ENCODE assay signal across 22 cellular contexts in genomic region chr5:160075073-160075472, GRCh38.
"Had no signal": no experiment of that assay in that cellular context is flagged by ENCODE, and none has a peak within 500 bp of the region (broad histone marks: within the 10 kb centered on the region; RNA-seq: fewer than 3 reads in every experiment).

No MANE protein-coding gene starts in this region.

- H3K9ac ChIP-seq: neural progenitor cell, parathyroid adenoma had no signal

- H3K79me2 ChIP-seq: parathyroid adenoma had no signal

- H2AFZ ChIP-seq: neural progenitor cell, parathyroid adenoma had no signal

- H3K4me2 ChIP-seq: neural progenitor cell had no signal

- H3K4me3 ChIP-seq: coronary artery, heart right ventricle, mucosa of descending colon, neural progenitor cell, prostate gland, right lobe of liver, spleen, tibial artery, upper lobe of left lung, vagina had no signal

- DNase-seq: effector CD4-positive, alpha-beta T cell; endodermal cell; heart right ventricle; hypothalamus; kidney glomerular epithelial cell; mammary epithelial cell; mucosa of descending colon; natural killer cell; nucleus accumbens; right lobe of liver; spleen; stimulated activated CD4-positive, alpha-beta T cell treated with anti-CD3 and anti-CD28 coated beads, Interleukin-15, amount 100 ng/mL, for 24 hours; stimulated activated CD4-positive, alpha-beta T cell treated with anti-CD3 and anti-CD28 coated beads, Interleukin-1b, Interleukin-23, amount 100 ng/mL, for 48 hours; stimulated activated CD4-positive, alpha-beta T cell treated with anti-CD3 and anti-CD28 coated beads, Interleukin-4, amount 100 ng/mL, for 24 hours; tibial artery; upper lobe of left lung had no signal

- H3K27ac ChIP-seq: coronary artery, heart right ventricle, neural progenitor cell, parathyroid adenoma, prostate gland, right lobe of liver, spleen, tibial artery, upper lobe of left lung, vagina had no signal

- H3K36me3 ChIP-seq: prostate gland, right lobe of liver had no signal

- H3K9me3 ChIP-seq: heart right ventricle, mucosa of descending colon, prostate gland, right lobe of liver, spleen, tibial artery, upper lobe of left lung, vagina had no signal

- H3K27me3 ChIP-seq: heart right ventricle, neural progenitor cell, right lobe of liver, spleen, tibial artery, upper lobe of left lung, vagina had no signal

- ATAC-seq: heart right ventricle; mucosa of descending colon; natural killer cell; right lobe of liver; stimulated activated memory B cell treated with anti-CD40 and anti-IgM and Interleukin-4, amounts not matched to agents 10 μg/mL and 1 μg/mL and 100 μg/mL, for 72 hours had no signal

- H3K4me1 ChIP-seq: neural progenitor cell, right lobe of liver had no signal
